ENCODE assay signal across 9 cellular contexts in genomic region chr18:48023334-48024008, GRCh38.
DNase-seq lines count a peak whose midpoint lies in the region; ATAC-seq and TF ChIP-seq lines count a peak whose summit lies in the region.
"Had no signal": no experiment of that assay in that cellular context is flagged by ENCODE, and none has a peak within 500 bp of the region (broad histone marks: within the 10 kb centered on the region; RNA-seq: fewer than 3 reads in every experiment).

No MANE protein-coding gene starts in this region.

- H3K36me3 Mint-ChIP-seq in endodermal cell (ENCODE audit: low read depth) (no peaks in the 10 kb centered on the region), nephron (ENCODE audit: low read depth) (peaks cover 3% of the 10 kb centered on the region), natural killer cell (no peaks in the 10 kb centered on the region)

- H3K4me3 ChIP-seq in DOHH2 (ENCODE audit: low read length) (no peak overlapping the region), Panc1 (ENCODE audit: low read depth in 2 of 2, low read length in 2 of 2) (no peak overlapping the region), endodermal cell (ENCODE audit: low read length) (no peak overlapping the region)

- peaks cover 3% of the 10 kb centered on the region; the same call in 1 of the 2 replicates for H3K4me1 ChIP-seq in DOHH2 (ENCODE audit: control insufficient read depth, low read length)
- H3K4me1 ChIP-seq in Panc1 (ENCODE audit: control insufficient read depth, insufficient read depth, low read length) = no peaks in the 10 kb centered on the region
- no peaks in the 10 kb centered on the region for H3K4me1 ChIP-seq in endodermal cell (ENCODE audit: control insufficient read depth, insufficient read depth, low read length)

- H4K20me1 ChIP-seq in DOHH2 (ENCODE audit: control insufficient read depth, insufficient read depth, low read depth, low read length) = no peaks in the 10 kb centered on the region

- no peak overlapping the region for H3K9ac ChIP-seq in endodermal cell (ENCODE audit: extremely low read depth, low read length, poor library complexity, severe bottlenecking)

- H3K27me3 Mint-ChIP-seq in endodermal cell (ENCODE audit: insufficient read depth) (peaks cover 5% of the 10 kb centered on the region), nephron (ENCODE audit: low read depth) (peaks cover 17% of the 10 kb centered on the region), natural killer cell (ENCODE audit: low read depth in 2 of 2) (peaks cover 6 to 19% of the 10 kb centered on the region in 2 donors)

- ATAC-seq in Panc1 = peak; percentile 71; the same call in 1 of the 2 replicates
- no peak for ATAC-seq in natural killer cell
- ATAC-seq in HG03565 (IDR thresholded peaks at IDR 0.05; ENCODE audit: unreplicated experiment) = no peak

- in situ Hi-C loops in KBM-7 (cut with MboI; ENCODE audit: low pct_unique_long_range_greater_than_20kb, low sequenced_read_pairs) = no loop called here
- in situ Hi-C loops in Panc1 (cut with HindIII; ENCODE audit: low pct_unique_long_range_greater_than_20kb, low sequenced_read_pairs) = no loop called here

- H3K27ac Mint-ChIP-seq in endodermal cell = no peak overlapping the region
- peak overlapping the region; percentile 36 to 79 (median 73) for H3K27ac Mint-ChIP-seq in nephron
- H3K27ac Mint-ChIP-seq in natural killer cell = no peak overlapping the region
- H3K27ac Mint-ChIP-seq: activated B cell treated with CpG ODN at 0.5 μM for 24 hours had no signal

- H3K4me2 ChIP-seq in DOHH2 (ENCODE audit: low read length) = no peak overlapping the region

- H3K4me1 Mint-ChIP-seq in endodermal cell = peaks cover 11% of the 10 kb centered on the region
- H3K4me1 Mint-ChIP-seq in nephron = peaks cover 70% of the 10 kb centered on the region
- H3K4me1 Mint-ChIP-seq in natural killer cell = peaks cover 0 to 8% of the 10 kb centered on the region in 2 donors
- H3K4me1 Mint-ChIP-seq: activated B cell treated with CpG ODN at 0.5 μM for 24 hours had no signal

- WGBS in endodermal cell (ENCODE audit: insufficient coverage in 1 of 2, insufficient read length in 1 of 2), 2 experiments = 54 to 58% methylated on average over 6 to 9 of the region's 9 CpGs

- TF ChIP-seq CTCF in DOHH2 (IDR thresholded peaks at IDR 0.05; ENCODE audit: low read depth, low read length, poor library complexity, severe bottlenecking) (peak; percentile 31), Panc1 (IDR thresholded peaks at IDR 0.05) (peak; percentile 46), endodermal cell (conservative IDR thresholded peaks at IDR 0.05) (peak; percentile 81), nephron (IDR thresholded peaks at IDR 0.05; ENCODE audit: unreplicated experiment in 3 of 3) (peak; percentile 52 to 55 (median 55)), natural killer cell (IDR thresholded peaks at IDR 0.05) (no peak)

- intact Hi-C loops in Panc1 (cut with micrococcal nuclease; ENCODE audit: unreplicated experiment) = loop anchor here (2.0 kb wide), 1 partner anchor 251 kb away; no protein-coding TSS in a partner anchor
- intact Hi-C loops in natural killer cell (cut with micrococcal nuclease) = no loop called here

- no TSS peak for BruUV-seq in Panc1 (replicated peaks; lab: Mats Ljungman, UMichigan)

- no peaks in the 10 kb centered on the region for H3K9me2 ChIP-seq in DOHH2 (replicated peaks; ENCODE audit: control insufficient read depth, low read length)

- CTCF ChIA-PET in Panc1 (lab: Charles Lee) = no interaction called here

- peak; percentile 76 for DNase-seq in KBM-7
- no peak for DNase-seq in Panc1 (ENCODE audit: low read depth, low spot score)
- peak; percentile 87 for DNase-seq in endodermal cell
- DNase-seq in HCEC 1CT = no peak
- no peak for DNase-seq in natural killer cell
- DNase-seq: activated B cell treated with CpG ODN at 0.5 μM for 24 hours had no signal

- H3K9me3 Mint-ChIP-seq in endodermal cell = no peaks in the 10 kb centered on the region
- no peaks in the 10 kb centered on the region for H3K9me3 Mint-ChIP-seq in nephron
- no peaks in the 10 kb centered on the region for H3K9me3 Mint-ChIP-seq in natural killer cell
- H3K9me3 Mint-ChIP-seq: activated B cell treated with CpG ODN at 0.5 μM for 24 hours had no signal

- no peaks in the 10 kb centered on the region for H3K79me2 ChIP-seq in DOHH2 (ENCODE audit: control insufficient read depth, low read length)

- H3K9me3 ChIP-seq in DOHH2 (ENCODE audit: control insufficient read depth, insufficient read depth, low read length) (no peaks in the 10 kb centered on the region), Panc1 (ENCODE audit: control insufficient read depth, insufficient read depth, low read depth, low read length) (no peaks in the 10 kb centered on the region), endodermal cell (ENCODE audit: control insufficient read depth, low read length) (no peaks in the 10 kb centered on the region)

- H3K27ac ChIP-seq in DOHH2 (ENCODE audit: low read depth, low read length) (no peak overlapping the region), Panc1 (ENCODE audit: low read length) (no peak overlapping the region), endodermal cell (ENCODE audit: low read depth, low read length) (peak overlapping the region; percentile 12)

- H3K36me3 ChIP-seq in DOHH2 (ENCODE audit: control insufficient read depth, low read length) = no peaks in the 10 kb centered on the region
- no peaks in the 10 kb centered on the region for H3K36me3 ChIP-seq in Panc1 (ENCODE audit: control insufficient read depth, insufficient read depth, low read length)
- H3K36me3 ChIP-seq in endodermal cell (ENCODE audit: control insufficient read depth, insufficient read depth, low read length) = no peaks in the 10 kb centered on the region

- no peaks in the 10 kb centered on the region for H3F3A ChIP-seq in DOHH2 (ENCODE audit: control insufficient read depth, insufficient read depth)

- H3K4me3 Mint-ChIP-seq in endodermal cell (no peak overlapping the region), nephron (no peak overlapping the region), natural killer cell (no peak overlapping the region)
- H3K4me3 Mint-ChIP-seq: activated B cell treated with CpG ODN at 0.5 μM for 24 hours had no signal

- POLR2A ChIA-PET in Panc1 (lab: Charles Lee) = no interaction called here

- peaks cover 11% of the 10 kb centered on the region for H3K27me3 ChIP-seq in DOHH2 (ENCODE audit: control insufficient read depth, low read length)
- H3K27me3 ChIP-seq in Panc1 (ENCODE audit: control insufficient read depth, insufficient read depth, low read length) = no peaks in the 10 kb centered on the region
- no peaks in the 10 kb centered on the region for H3K27me3 ChIP-seq in endodermal cell (ENCODE audit: control insufficient read depth, insufficient read depth, low read length, poor library complexity, severe bottlenecking)

Comparison
In these comparisons a context has a peak if more than half of its experiments do, and no peak if none do; other contexts are left out.
1. DNase-seq: peak in KBM-7 (single experiment) and endodermal cell (single experiment); none in Panc1 (single experiment), HCEC 1CT (single experiment) and natural killer cell (single experiment).
2. H3K27ac Mint-ChIP-seq: peak in nephron (3 of 3); none in endodermal cell (single experiment) and natural killer cell (0 of 2).